ENCODE assay signal across 9 cellular contexts in the genomic region with DNA sequence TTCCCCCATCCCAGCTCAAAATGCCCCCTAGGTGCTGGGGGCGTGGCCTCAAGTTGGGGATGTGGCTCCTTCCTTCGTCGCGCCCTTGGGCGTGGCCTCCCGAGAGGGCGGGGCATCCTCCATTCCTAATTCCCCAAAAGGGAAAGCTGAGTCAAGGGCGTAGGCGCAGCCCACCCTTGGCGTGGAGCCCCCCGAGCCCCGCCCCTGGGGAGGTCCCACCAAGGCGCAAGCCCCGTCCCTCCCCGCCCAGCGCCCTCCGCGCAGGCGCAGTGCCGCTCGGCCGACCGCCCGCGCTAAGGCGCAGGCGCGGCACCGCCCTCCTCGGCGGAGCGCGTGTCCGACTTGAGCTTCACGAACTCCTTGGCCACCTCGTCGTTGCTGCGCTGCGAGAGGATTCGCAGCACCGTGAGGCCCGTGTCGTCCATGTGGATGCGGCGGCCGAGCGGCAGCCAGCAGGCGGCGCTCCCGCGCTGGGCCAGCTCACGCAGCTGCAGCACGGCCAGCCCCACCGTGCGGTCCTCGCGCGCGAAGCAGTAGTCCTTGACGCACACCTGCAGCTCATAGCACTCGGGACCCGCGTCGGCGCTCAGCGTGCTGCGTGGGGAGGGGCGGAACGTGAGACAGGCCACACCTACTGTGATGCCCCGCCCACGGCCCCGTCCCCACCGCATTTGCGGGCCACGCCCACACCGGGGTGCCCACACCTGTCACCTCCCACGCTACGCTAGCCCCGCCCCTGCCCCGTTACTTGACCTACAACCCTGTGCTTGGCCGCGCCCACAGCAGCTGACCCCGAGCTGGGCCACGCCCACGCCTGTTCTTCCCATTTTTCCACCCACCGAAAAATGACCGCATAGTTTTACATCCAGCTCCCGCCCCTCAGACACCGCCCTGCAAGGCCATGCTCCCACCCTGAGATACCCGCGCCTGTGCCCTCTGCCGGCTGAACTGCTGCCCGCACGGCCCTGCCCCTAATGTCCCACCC. TPM values are rescaled to one million over a fixed set of nuclear protein-coding genes. Genes with fewer than 3 reads are reported as not detected.
DNase-seq lines count a peak whose midpoint lies in the region; ATAC-seq, FAIRE-seq and TF ChIP-seq lines count a peak whose summit lies in the region.
"Had no signal": no experiment of that assay in that cellular context is flagged by ENCODE, and none has a peak within 500 bp of the region (broad histone marks: within the 10 kb centered on the region; RNA-seq: fewer than 3 reads in every experiment).

No MANE protein-coding gene starts in this region.

- no peaks in the 10 kb centered on the region for H3K9me3 ChIP-seq in endothelial cell of umbilical vein (replicated peaks; ENCODE audit: control insufficient read depth, insufficient read depth, low read length)

- no peaks in the 10 kb centered on the region for H3K4me1 ChIP-seq in endothelial cell of umbilical vein (ENCODE audit: control insufficient read depth, extremely low read depth, insufficient read depth, low read length)

- H3K9me1 ChIP-seq in endothelial cell of umbilical vein (replicated peaks; ENCODE audit: control insufficient read depth, extremely low read depth, insufficient read depth, low read length) = no peaks in the 10 kb centered on the region

- peak overlapping the region; percentile 32 for H3K4me2 ChIP-seq in endothelial cell of umbilical vein (ENCODE audit: insufficient read depth, low read length)

- TF ChIP-seq POLR2A in endothelial cell of umbilical vein (IDR thresholded peaks at IDR 0.05; ENCODE audit: low read depth, low read length) = no peak

- peak; percentile 70 for TF ChIP-seq CTCF in endothelial cell of umbilical vein (IDR thresholded peaks at IDR 0.05; ENCODE audit: extremely low read depth in 1 of 2, insufficient read depth in 1 of 2, low read depth in 1 of 2, low read length in 2 of 2)

- no TSS peak for BruUV-seq in endothelial cell of umbilical vein (replicated peaks; lab: Mats Ljungman, UMichigan)

- H3K79me2 ChIP-seq in endothelial cell of umbilical vein (ENCODE audit: control insufficient read depth, insufficient read depth, low read length) = no peaks in the 10 kb centered on the region

- intact Hi-C loops in endothelial cell of umbilical vein (cut with micrococcal nuclease) = loop anchor here (2.0 kb wide), 1 partner anchor 161 kb away; no protein-coding TSS in a partner anchor

- no peaks in the 10 kb centered on the region for H4K20me1 ChIP-seq in endothelial cell of umbilical vein (replicated peaks; ENCODE audit: control insufficient read depth, extremely low read depth, insufficient read depth, low read length)

- POLR2A ChIA-PET in endothelial cell of umbilical vein (lab: Charles Lee) = no interaction called here

- dilution Hi-C loops in endothelial cell of umbilical vein (cut with MboI; ENCODE audit: extremely low pct_ligation_motif_present, low sequenced_read_pairs) = no loop called here

- CTCF ChIA-PET in endothelial cell of umbilical vein (lab: Charles Lee) = interaction anchor here (0.7 to 1.6 kb wide), 12 partner anchors 11 to 554 kb away, joined by 3 to 16 read pairs (median 4); no protein-coding TSS in a partner anchor

- H2AFZ ChIP-seq in endothelial cell of umbilical vein (ENCODE audit: low read depth, low read length) = peak overlapping the region; percentile 97

- peak; percentile 73 for FAIRE-seq in endothelial cell of umbilical vein (lab: Jason Lieb, UNC)
- FAIRE-seq: A204.1 had no signal

- H3K9ac ChIP-seq in endothelial cell of umbilical vein (replicated peaks; ENCODE audit: extremely low read depth, insufficient read depth, low read length) = no peak overlapping the region

- DNase-seq in DMS 273 (lab: John Stamatoyannopoulos, UW; ENCODE audit: unreplicated experiment) (peak; percentile 67), DMS 273 treated with DMSO at 0.1 percent for 48 hours (lab: John Stamatoyannopoulos, UW) (no peak), NCI-H460 (ENCODE audit: extremely low read depth, low read depth) (peak; percentile 78), endothelial cell of umbilical vein (ENCODE audit: low read depth, low spot score) (peak; percentile 77), middle frontal gyrus (ENCODE audit: extremely low spot score, low spot score) (peak; percentile 9)
- peak; percentile 56 to 74 for DNase-seq in activated CD8-positive, alpha-beta memory T cell treated with anti-CD3 and anti-CD28 coated beads for 4 hours (ENCODE audit: low read depth in 2 of 2)
- DNase-seq in stimulated activated CD8-positive, alpha-beta memory T cell treated with anti-CD3 and anti-CD28 coated beads, Interleukin-4, amount 100 ng/mL, for 1 hour (ENCODE audit: low read depth in 2 of 2, low spot score in 1 of 2) = peak; percentile 27 to 51

- H3K27me3 ChIP-seq in endothelial cell of umbilical vein (ENCODE audit: control insufficient read depth in 2 of 2, insufficient read depth in 2 of 2, low read length in 2 of 2) = peaks cover 2 to 3% of the 10 kb centered on the region in 2 experiments

- H3K27ac ChIP-seq in endothelial cell of umbilical vein (ENCODE audit: insufficient read depth, low read depth, low read length) = no peak overlapping the region

- H3K36me3 ChIP-seq in endothelial cell of umbilical vein (ENCODE audit: control insufficient read depth in 2 of 2, extremely low read depth in 1 of 2, insufficient read depth in 2 of 2, low read length in 2 of 2) = no peaks in the 10 kb centered on the region

- H3K4me3 ChIP-seq in endothelial cell of umbilical vein (replicated peaks in 1 of 3; ENCODE audit: insufficient read depth in 1 of 3, low read depth in 1 of 3, low read length in 3 of 3) = peak overlapping the region in 1 of 3 experiments; percentile 0

- ATAC-seq in HG03095 (IDR thresholded peaks at IDR 0.05; ENCODE audit: unreplicated experiment) = peak; percentile 56

TF ChIP-seq in endothelial cell of umbilical vein, 7 proteins besides CTCF, POLR2A, EP300 and RAD21:
- TF ChIP-seq GATA2 (IDR thresholded peaks at IDR 0.05; ENCODE audit: insufficient read depth, insufficient read length, low read depth, low read length) (no peak), MYC (IDR thresholded peaks at IDR 0.05; ENCODE audit: low read depth, low read length) (no peak), JUN (IDR thresholded peaks at IDR 0.05; ENCODE audit: borderline replicate concordance, insufficient read depth, insufficient read length, low read depth) (no peak), FOS (IDR thresholded peaks at IDR 0.05; ENCODE audit: borderline replicate concordance, insufficient read depth, low read length) (no peak), POLR2AphosphoS5 (IDR thresholded peaks at IDR 0.05; ENCODE audit: insufficient read depth, low read depth, low read length) (peak; percentile 36), EZH2 (IDR thresholded peaks at IDR 0.05; ENCODE audit: borderline replicate concordance, low read depth, low read length, severe bottlenecking) (no peak)
- TF ChIP-seq, protein P1, sequence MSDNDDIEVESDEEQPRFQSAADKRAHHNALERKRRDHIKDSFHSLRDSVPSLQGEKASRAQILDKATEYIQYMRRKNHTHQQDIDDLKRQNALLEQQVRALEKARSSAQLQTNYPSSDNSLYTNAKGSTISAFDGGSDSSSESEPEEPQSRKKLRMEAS (IDR thresholded peaks at IDR 0.05; ENCODE audit: insufficient read depth, insufficient read length) = peak; percentile 73

RNA-seq across cellular contexts. Expression of a gene that starts 50.6 kb away (rescaled TPM):
- total RNA-seq in NCI-H460 (2014; rRNA removed; shearing (Covaris generic)) = 38.8 and 41.4 TPM in 2 replicates
- 62.2 and 82.1 TPM in 2 replicates for polyA plus RNA-seq in NCI-H460 (2014; cell fraction: nucleus; rRNA removed)
- total RNA-seq in endothelial cell of umbilical vein = 240 and 263 TPM in 2 replicates
- polyA plus RNA-seq in endothelial cell of umbilical vein = 355 and 406 TPM in 2 replicates
- polyA plus RNA-seq in endothelial cell of umbilical vein (2011; cell fraction: cytosol; rRNA removed) = 190 and 205 TPM in 2 replicates
- 295 and 364 TPM in 2 replicates for polyA plus RNA-seq in endothelial cell of umbilical vein (2011; cell fraction: nucleus; rRNA removed)
- polyA plus RNA-seq in endothelial cell of umbilical vein (2012) = 145 and 196 TPM in 2 replicates
- polyA minus RNA-seq in endothelial cell of umbilical vein = 512 and 556 TPM in 2 replicates
- polyA minus RNA-seq in endothelial cell of umbilical vein (2011; cell fraction: cytosol; rRNA and poly(A)+ RNA removed) = 137 TPM
- polyA minus RNA-seq in endothelial cell of umbilical vein (2011; cell fraction: nucleus; rRNA and poly(A)+ RNA removed) = 109 TPM in 2 replicates
